Comparison of ENCODE assay signal across 28 cellular contexts in the genomic region with DNA sequence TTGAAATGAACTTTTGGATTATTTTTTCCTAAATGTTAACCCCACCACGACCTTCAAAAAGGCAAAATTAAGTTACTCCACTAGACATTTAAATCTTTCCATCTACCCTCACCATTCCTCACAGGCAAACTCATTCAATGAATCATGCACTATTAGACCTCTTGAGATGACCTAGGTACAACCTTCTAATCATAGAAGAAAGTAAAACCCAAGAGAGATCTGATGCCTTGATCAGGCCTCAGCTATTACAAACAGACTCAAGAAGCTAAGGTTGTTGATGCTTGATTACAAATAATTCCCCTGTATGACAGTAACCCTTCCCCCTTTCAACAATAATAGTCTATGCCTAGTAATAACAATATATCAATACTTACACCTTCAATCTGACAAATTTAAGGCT.
"Had no signal": no experiment of that assay in that cellular context is flagged by ENCODE, and none has a peak within 500 bp of the region (broad histone marks: within the 10 kb centered on the region; RNA-seq: fewer than 3 reads in every experiment).

No MANE protein-coding gene starts in this region.

- ATAC-seq: body of pancreas, gastrocnemius medialis, left lung, lower lobe of right lung, right lobe of liver, upper lobe of right lung had no signal

- H3K27me3 Mint-ChIP-seq: activated CD4-positive, alpha-beta memory T cell treated with anti-CD3 and anti-CD28 coated beads for 36 hours; activated naive CD4-positive, alpha-beta T cell treated with anti-CD3 and anti-CD28 coated beads, Interleukin-2, amount 10 ng/mL, durations not matched to agents 7 days and 5 days; progenitor cell of endocrine pancreas had no signal

- FAIRE-seq: colon, TTC549 had no signal

- H3K27me3 ChIP-seq: adrenal gland, body of pancreas, gastrocnemius medialis, left lung, ovary, right lobe of liver, stomach, suprapubic skin, tibial artery, upper lobe of right lung had no signal

- H3K4me3 ChIP-seq: adrenal gland, body of pancreas, gastrocnemius medialis, left lung, lower lobe of right lung, ovary, right lobe of liver, stomach, suprapubic skin, tibial artery, upper lobe of right lung had no signal

- H3K36me3 ChIP-seq: adrenal gland, ovary, right lobe of liver had no signal

- H3K27ac ChIP-seq: adrenal gland, body of pancreas, left lung, lower lobe of right lung, ovary, right lobe of liver, stomach, suprapubic skin, tibial artery, upper lobe of right lung, VCaP had no signal

- H3K4me1 ChIP-seq: body of pancreas had no signal

- H3K9me3 Mint-ChIP-seq: activated CD4-positive, alpha-beta memory T cell treated with anti-CD3 and anti-CD28 coated beads for 36 hours; activated naive CD4-positive, alpha-beta T cell treated with anti-CD3 and anti-CD28 coated beads, Interleukin-2, amount 10 ng/mL, durations not matched to agents 7 days and 5 days; nephron progenitor cell; T-helper 1 cell treated with Interleukin-12 subunit alpha and Interleukin-12 subunit beta and Interleukin-4 antibody, amounts not matched to agents 30 μg/mL and 1 μg/mL, for 36 hours had no signal

- H3K4me3 Mint-ChIP-seq: activated CD4-positive, alpha-beta memory T cell treated with anti-CD3 and anti-CD28 coated beads for 36 hours; activated naive CD4-positive, alpha-beta T cell treated with anti-CD3 and anti-CD28 coated beads, Interleukin-2, amount 10 ng/mL, durations not matched to agents 7 days and 5 days; nephron progenitor cell; T-helper 1 cell treated with Interleukin-12 subunit alpha and Interleukin-12 subunit beta and Interleukin-4 antibody, amounts not matched to agents 30 μg/mL and 1 μg/mL, for 36 hours had no signal

- DNase-seq: activated CD4-positive, alpha-beta memory T cell treated with anti-CD3 and anti-CD28 coated beads for 36 hours; activated CD4-positive, alpha-beta T cell treated with anti-CD3 and anti-CD28 coated beads for 48 hours; activated gamma-delta T cell; activated naive CD4-positive, alpha-beta T cell treated with anti-CD3 and anti-CD28 coated beads, Interleukin-2, amount 10 ng/mL, durations not matched to agents 7 days and 5 days; adrenal gland; aorta; body of pancreas; effector memory CD4-positive, alpha-beta T cell; gastrocnemius medialis; glutamatergic neuron; left lung; lower lobe of right lung; mesenchymal stem cell; nephron progenitor cell; ovary; right lobe of liver; stimulated activated CD4-positive, alpha-beta T cell treated with anti-CD3 and anti-CD28 coated beads, Interleukin-2, amount 100 ng/mL, for 48 hours; stomach; SW 1271; T-helper 9 cell; tibial artery; upper lobe of right lung had no signal

- H3K9me3 ChIP-seq: adrenal gland, body of pancreas, gastrocnemius medialis, left lung, lower lobe of right lung, ovary, right lobe of liver, stomach, suprapubic skin, tibial artery, upper lobe of right lung had no signal

- H3K27ac Mint-ChIP-seq: activated CD4-positive, alpha-beta memory T cell treated with anti-CD3 and anti-CD28 coated beads for 36 hours; activated naive CD4-positive, alpha-beta T cell treated with anti-CD3 and anti-CD28 coated beads, Interleukin-2, amount 10 ng/mL, durations not matched to agents 7 days and 5 days; nephron progenitor cell; progenitor cell of endocrine pancreas; T-helper 1 cell treated with Interleukin-12 subunit alpha and Interleukin-12 subunit beta and Interleukin-4 antibody, amounts not matched to agents 30 μg/mL and 1 μg/mL, for 36 hours had no signal
